24 cellular contexts compared by ENCODE assay signal in genomic region chr17:44859701-44860100, GRCh38. TPM values are rescaled to one million over a fixed set of nuclear protein-coding genes. Genes with fewer than 3 reads are reported as not detected.
"Had no signal": no experiment of that assay in that cellular context is flagged by ENCODE, and none has a peak within 500 bp of the region (broad histone marks: within the 10 kb centered on the region; RNA-seq: fewer than 3 reads in every experiment).

No MANE protein-coding gene starts in this region.

- ATAC-seq: esophagus mucosa, heart left ventricle, left colon, left ventricle myocardium superior, psoas muscle, sciatic nerve had no signal

- FAIRE-seq: endometrium, frontal cortex had no signal

- H3K27ac ChIP-seq: heart left ventricle, psoas muscle, spleen, thyroid gland, upper lobe of left lung, vagina had no signal

- H3K4me1 Mint-ChIP-seq: nephron had no signal

- H3K27me3 ChIP-seq: heart left ventricle, spleen, thyroid gland, upper lobe of left lung, vagina had no signal

- H3K4me1 ChIP-seq: heart left ventricle, psoas muscle, thyroid gland, upper lobe of left lung, vagina had no signal

- H3K27ac Mint-ChIP-seq: nephron had no signal

- H3K4me3 ChIP-seq: heart left ventricle, lung, psoas muscle, spleen, thyroid gland, upper lobe of left lung, vagina had no signal

- H3K4me3 Mint-ChIP-seq: nephron had no signal

- H3K9me3 ChIP-seq: heart left ventricle, psoas muscle, spleen, thyroid gland, upper lobe of left lung, vagina had no signal

- DNase-seq: effector memory CD4-positive, alpha-beta T cell; heart left ventricle; hippocampal formation; left colon; left ventricle myocardium superior; mesenchymal stem cell; midbrain; psoas muscle; retina; spleen; stimulated activated CD4-positive, alpha-beta T cell treated with anti-CD3 and anti-CD28 coated beads, Interleukin-2, amount 100 ng/mL, for 24 hours; stimulated activated naive CD4-positive, alpha-beta T cell treated with Interleukin-2 at 50 U/mL for 16 hours; thyroid gland; upper lobe of left lung had no signal

- H3K9me3 Mint-ChIP-seq: nephron had no signal

RNA-seq across cellular contexts. Expression of gene HIGD1B, which starts 12.0 kb away (rescaled TPM):
- total RNA-seq: fibroblast of lung, glomerular endothelial cell, kidney epithelial cell, spleen, thyroid gland, vagina had no signal

RNA-seq across cellular contexts. Expression of gene GFAP, which starts 55.6 kb away (rescaled TPM):
- total RNA-seq: esophagus mucosa, glomerular endothelial cell, kidney epithelial cell, upper lobe of left lung, vagina had no signal
